8 cellular contexts compared by ENCODE assay signal in the genomic region with DNA sequence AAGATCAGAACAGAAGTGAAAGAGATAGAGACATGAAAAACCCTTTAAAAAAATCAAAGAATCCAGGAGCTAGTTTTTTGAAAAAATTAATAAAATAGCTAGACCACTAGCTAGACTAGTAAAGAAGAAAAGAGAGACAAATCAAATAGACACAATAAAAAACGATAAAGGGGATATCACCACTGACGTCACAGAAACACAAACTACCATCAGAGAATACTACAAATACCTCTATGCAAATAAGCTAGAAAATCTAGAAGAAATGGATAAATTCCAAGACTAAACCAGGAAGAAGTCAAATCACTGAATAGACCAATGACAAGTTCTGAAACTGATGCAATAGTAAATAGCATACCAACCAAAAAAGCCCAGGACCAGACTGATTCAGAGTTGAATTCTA.
"Had no signal": no experiment of that assay in that cellular context is flagged by ENCODE, and none has a peak within 500 bp of the region (broad histone marks: within the 10 kb centered on the region; RNA-seq: fewer than 3 reads in every experiment).

No MANE protein-coding gene starts in this region.

- FAIRE-seq: G401.6, GM12878, GM12891, GM12892, GM18507, GM19239 had no signal

- ATAC-seq: GM12878 had no signal

- DNase-seq: GDM1, GF-D8 had no signal

- H3K4me3 ChIP-seq: GM12878 had no signal
